8 cellular contexts compared by ENCODE assay signal in the genomic region with DNA sequence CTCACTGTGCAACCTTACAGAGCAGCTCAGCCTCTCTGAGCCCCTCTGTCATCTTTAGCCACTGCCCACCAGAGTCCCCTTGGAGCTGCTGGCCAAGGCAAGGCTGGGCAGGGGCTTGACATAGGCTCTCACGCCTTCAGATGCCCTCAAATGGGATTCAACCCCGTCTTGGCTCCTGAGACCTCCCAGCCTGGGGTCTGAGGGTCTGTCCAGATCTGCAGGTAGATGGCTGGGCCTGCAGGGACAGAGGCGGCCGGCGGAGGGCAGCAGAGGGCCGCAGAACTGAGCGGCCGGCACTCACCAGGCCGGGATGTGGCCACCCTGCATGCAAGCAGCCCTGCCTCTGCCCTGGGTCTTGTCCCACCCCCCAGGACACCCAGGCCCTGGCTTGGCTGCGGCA. TPM values are rescaled to one million over a fixed set of nuclear protein-coding genes. Genes with fewer than 3 reads are reported as not detected.
DNase-seq lines count a peak whose midpoint lies in the region; ATAC-seq, FAIRE-seq and TF ChIP-seq lines count a peak whose summit lies in the region.

No MANE protein-coding gene starts in this region.

- no peak overlapping the region for H3K56ac ChIP-seq in H1 (replicated peaks; ENCODE audit: insufficient read length, low read depth, low read length)

- no peak overlapping the region for H3K27ac ChIP-seq in H1 (ENCODE audit: low read depth, low read length)

- H4K5ac ChIP-seq in H1 (ENCODE audit: insufficient read length, low read depth, low read length), result no peak overlapping the region

- H3K36me3 ChIP-seq in H1 (ENCODE audit: control insufficient read depth in 2 of 4, insufficient read depth in 4 of 4, low read length in 3 of 4), result no peaks in the 10 kb centered on the region

- no peak overlapping the region for H3K9ac ChIP-seq in H1 (replicated peaks in 1 of 4; ENCODE audit: extremely low read depth in 1 of 4, low read depth in 3 of 4, low read length in 3 of 4)

- H3K23me2 ChIP-seq in H1 (ENCODE audit: low read depth, low read length), result no peaks in the 10 kb centered on the region

- no peak overlapping the region for H3K18ac ChIP-seq in H1 (ENCODE audit: extremely low read depth, low read length)

- TF ChIP-seq CTCF in H1 (IDR thresholded peaks at IDR 0.05; ENCODE audit: control extremely low read depth in 1 of 3, insufficient read depth in 1 of 3, low read depth in 1 of 3, low read length in 3 of 3), result peak; percentile 80 to 89 (median 87)
- TF ChIP-seq CTCF in mesothelial cell of epicardium (IDR thresholded peaks at IDR 0.05; ENCODE audit: unreplicated experiment), result peak; percentile 77

- H2AFZ ChIP-seq in H1 (ENCODE audit: low read length), result no peak overlapping the region

- DNase-seq in A172 (ENCODE audit: low spot score) (peak; percentile 14), GM12891 (ENCODE audit: insufficient read length, low spot score) (peak; percentile 83), NCI-H2227 (lab: John Stamatoyannopoulos, UW; ENCODE audit: unreplicated experiment) (peak; percentile 76), H1 (ENCODE audit: low read depth in 1 of 2, low spot score in 2 of 2) (peak; percentile 21 to 94), mesothelial cell of epicardium (ENCODE audit: low spot score in 2 of 2, unreplicated experiment in 2 of 2) (peak in 1 of 2 experiments; percentile 86)
- peak; percentile 66 for DNase-seq in activated CD8-positive, alpha-beta T cell treated with anti-CD3 and anti-CD28 coated beads, Interleukin-2, amount 10 ng/mL, durations not matched to agents 7 days and 5 days
- peak; percentile 33 for DNase-seq in stimulated activated CD8-positive, alpha-beta memory T cell treated with anti-CD3 and anti-CD28 coated beads, Interleukin-7, amount 100 ng/mL, for 24 hours (ENCODE audit: low read depth)

- H4K91ac ChIP-seq in H1 (replicated peaks; ENCODE audit: insufficient read length, low read length), result no peak overlapping the region

- H3K14ac ChIP-seq in H1 (ENCODE audit: insufficient read length), result no peak overlapping the region

- peaks cover 0 to 5% (median 0%) of the 10 kb centered on the region in 4 experiments; a peak in 1 of 7 replicates for H3K4me1 ChIP-seq in H1 (replicated peaks in 1 of 4; ENCODE audit: control insufficient read depth in 3 of 4, insufficient read depth in 4 of 4, low read length in 3 of 4)

- H4K8ac ChIP-seq in H1 (ENCODE audit: extremely low read depth, insufficient read depth, low read length), result no peak overlapping the region

- H3K4me1 Mint-ChIP-seq in activated CD8-positive, alpha-beta T cell treated with anti-CD3 and anti-CD28 coated beads, Interleukin-2, amount 10 ng/mL, durations not matched to agents 7 days and 5 days (ENCODE audit: low read depth), result peaks cover 5% of the 10 kb centered on the region
- no peaks in the 10 kb centered on the region for H3K4me1 Mint-ChIP-seq in mesothelial cell of epicardium

- no peaks in the 10 kb centered on the region for H3K27me3 ChIP-seq in H1 (replicated peaks in 1 of 4; ENCODE audit: control insufficient read depth in 3 of 4, extremely low read depth in 1 of 4, insufficient read depth in 3 of 4, low read length in 3 of 4)

- H3K4me3 Mint-ChIP-seq in activated CD8-positive, alpha-beta T cell treated with anti-CD3 and anti-CD28 coated beads, Interleukin-2, amount 10 ng/mL, durations not matched to agents 7 days and 5 days, result no peak overlapping the region
- H3K4me3 Mint-ChIP-seq in mesothelial cell of epicardium, result no peak overlapping the region

- FAIRE-seq in GM12891 (lab: Jason Lieb, UNC), result peak; percentile 90
- FAIRE-seq in H1 (lab: Jason Lieb, UNC), result no peak

- no peak overlapping the region for H3K4me3 ChIP-seq in H1 (ENCODE audit: extremely low read depth in 1 of 4, insufficient read depth in 2 of 4, low read depth in 3 of 4, low read length in 4 of 4)

- H3K4ac ChIP-seq in H1 (replicated peaks; ENCODE audit: insufficient read length, low read depth, low read length), result no peak overlapping the region

- POLR2A ChIA-PET in activated CD8-positive, alpha-beta T cell treated with anti-CD3 and anti-CD28 coated beads, Interleukin-2, amount 10 ng/mL, durations not matched to agents 7 days and 5 days (lab: Charles Lee), result no interaction called here
- POLR2A ChIA-PET in H1 (lab: Charles Lee; ENCODE audit: partially characterized antibody), result no interaction called here

- peak; percentile 87 to 91 for TF ChIP-seq RAD21 in H1 (IDR thresholded peaks at IDR 0.05 in 1 of 2, conservative IDR thresholded peaks at IDR 0.05 in 1 of 2; ENCODE audit: low read depth in 2 of 2, low read length in 2 of 2)

- WGBS in H1 (ENCODE audit: extremely low coverage in 1 of 2, insufficient coverage in 1 of 2, insufficient read length in 1 of 2, insufficient replicate concordance in 2 of 2, low coverage in 1 of 2, low lambda C conversion rate in 2 of 2, missing lambda C conversion rate in 1 of 2), 2 experiments, result 4% methylated on average over 9 of the region's 10 CpGs; no CpG with 5 or more reads in 1 of the 2 experiments

- H2BK15ac ChIP-seq in H1 (ENCODE audit: low read length), result no peak overlapping the region

- no peak overlapping the region for H3K23ac ChIP-seq in H1 (ENCODE audit: insufficient read length)

- TF ChIP-seq EP300 in H1 (IDR thresholded peaks at IDR 0.05; ENCODE audit: borderline replicate concordance in 1 of 2, low read depth in 2 of 2, low read length in 2 of 2), result no peak

- no peak overlapping the region for H2AK5ac ChIP-seq in H1 (ENCODE audit: low read depth, low read length)

- no peak for TF ChIP-seq POLR2A in GM12891 (IDR thresholded peaks at IDR 0.05; ENCODE audit: low read depth, low read length)
- no peak for TF ChIP-seq POLR2A in H1 (IDR thresholded peaks at IDR 0.05; ENCODE audit: control extremely low read depth in 1 of 2, low read depth in 2 of 2, low read length in 2 of 2)

- CTCF ChIA-PET in activated CD8-positive, alpha-beta T cell treated with anti-CD3 and anti-CD28 coated beads, Interleukin-2, amount 10 ng/mL, durations not matched to agents 7 days and 5 days (lab: Charles Lee), result no interaction called here
- CTCF ChIA-PET in H1 (lab: Charles Lee; ENCODE audit: partially characterized antibody), result interaction anchor here (0.7 to 1.9 kb wide), 6 partner anchors 25 to 221 kb away, joined by 3 to 4 read pairs (median 3); no protein-coding TSS in a partner anchor

- no peak overlapping the region for H2BK120ac ChIP-seq in H1 (replicated peaks; ENCODE audit: low read depth, low read length)

- no peaks in the 10 kb centered on the region for H3K79me1 ChIP-seq in H1 (ENCODE audit: low read depth, low read length)

- H4K20me1 ChIP-seq in H1 (replicated peaks in 1 of 2; ENCODE audit: control insufficient read depth in 1 of 2, insufficient read depth in 2 of 2, low read length in 2 of 2), result no peaks in the 10 kb centered on the region

- peak; percentile 82 for ATAC-seq in activated CD8-positive, alpha-beta T cell treated with anti-CD3 and anti-CD28 coated beads, Interleukin-2, amount 10 ng/mL, durations not matched to agents 7 days and 5 days
- no peak for ATAC-seq in GM19324 (IDR thresholded peaks at IDR 0.05; ENCODE audit: low FRiP score, unreplicated experiment)

- H3K79me2 ChIP-seq in H1 (ENCODE audit: control insufficient read depth in 1 of 2, insufficient read depth in 2 of 2, low read length in 2 of 2), result no peaks in the 10 kb centered on the region

- no peak overlapping the region for H3K27ac Mint-ChIP-seq in activated CD8-positive, alpha-beta T cell treated with anti-CD3 and anti-CD28 coated beads, Interleukin-2, amount 10 ng/mL, durations not matched to agents 7 days and 5 days
- H3K27ac Mint-ChIP-seq in mesothelial cell of epicardium, result no peak overlapping the region

- no peaks in the 10 kb centered on the region for H3K9me3 ChIP-seq in H1 (ENCODE audit: insufficient read depth in 2 of 2, low read depth in 1 of 2, low read length in 1 of 2)

- no peaks in the 10 kb centered on the region for H3K36me3 Mint-ChIP-seq in activated CD8-positive, alpha-beta T cell treated with anti-CD3 and anti-CD28 coated beads, Interleukin-2, amount 10 ng/mL, durations not matched to agents 7 days and 5 days (ENCODE audit: low read depth)
- no peaks in the 10 kb centered on the region for H3K36me3 Mint-ChIP-seq in mesothelial cell of epicardium

- H2BK5ac ChIP-seq in H1 (ENCODE audit: low read depth, low read length), result no peak overlapping the region

- H2BK12ac ChIP-seq in H1 (ENCODE audit: low read depth, low read length), result no peak overlapping the region

- H3K27me3 Mint-ChIP-seq in activated CD8-positive, alpha-beta T cell treated with anti-CD3 and anti-CD28 coated beads, Interleukin-2, amount 10 ng/mL, durations not matched to agents 7 days and 5 days (ENCODE audit: low read depth), result peaks cover 2% of the 10 kb centered on the region
- H3K27me3 Mint-ChIP-seq in mesothelial cell of epicardium (ENCODE audit: low read depth), result peaks cover 19% of the 10 kb centered on the region

- H3K4me2 ChIP-seq in H1 (ENCODE audit: insufficient read depth in 1 of 2, low read depth in 2 of 2, low read length in 2 of 2), result no peak overlapping the region

- no peak overlapping the region for H2BK20ac ChIP-seq in H1 (ENCODE audit: low read length)

- no peaks in the 10 kb centered on the region for H3K9me3 Mint-ChIP-seq in activated CD8-positive, alpha-beta T cell treated with anti-CD3 and anti-CD28 coated beads, Interleukin-2, amount 10 ng/mL, durations not matched to agents 7 days and 5 days (ENCODE audit: insufficient read depth)
- no peaks in the 10 kb centered on the region for H3K9me3 Mint-ChIP-seq in mesothelial cell of epicardium

RNA-seq across cellular contexts. Expression of gene PRODH, which starts 18.2 kb away (rescaled TPM):
- 0.72 and 6.6 TPM in 2 replicates for total RNA-seq in A172 (2014; rRNA removed; shearing (Covaris generic))
- polyA plus RNA-seq in GM12891 (2012; ENCODE audit: low read depth, missing spikeins), result not detected
- total RNA-seq in activated CD8-positive, alpha-beta T cell treated with anti-CD3 and anti-CD28 coated beads, Interleukin-2, amount 10 ng/mL, durations not matched to agents 7 days and 5 days, result not detected
- total RNA-seq in H1 (2021; fragmentation: NEBNext Ultra II Directional; extraction: Animal tissue kit (Norgen Biotek cat#: 25700)), result 27.5 and 27.6 TPM in 2 replicates
- 45.6 and 80.9 TPM in 2 replicates for polyA plus RNA-seq in H1 (2011; rRNA removed)
- 79.8 TPM for polyA plus RNA-seq in H1 (2011; cell fraction: cytosol; rRNA removed)
- 364 TPM for polyA plus RNA-seq in H1 (2011; cell fraction: nucleus; rRNA removed)
- polyA plus RNA-seq in H1 (2012, experiment 1 of 2), result 28.3 to 68.7 TPM (median 53.5 TPM) in 4 replicates
- polyA plus RNA-seq in H1 (2012, experiment 2 of 2), result 19.4 TPM
- polyA plus RNA-seq in H1 (2013, experiment 1 of 2), result 7.1 TPM
- polyA plus RNA-seq in H1 (2013, experiment 2 of 2), result 6.3 TPM
- polyA minus RNA-seq in H1 (2011; rRNA and poly(A)+ RNA removed), result 32.0 and 33.4 TPM in 2 replicates
- 49.8 TPM for polyA minus RNA-seq in H1 (2011; cell fraction: cytosol; rRNA and poly(A)+ RNA removed)
- 99.3 TPM for polyA minus RNA-seq in H1 (2011; cell fraction: nucleus; rRNA and poly(A)+ RNA removed)
- total RNA-seq in mesothelial cell of epicardium, result 1.7 to 2.5 TPM (median 2.1 TPM) in 3 replicates

RNA-seq across cellular contexts. Expression of gene DGCR6, which starts 48.2 kb away (rescaled TPM):
- 0.36 and 1.2 TPM in 2 replicates for total RNA-seq in A172 (2014; rRNA removed; shearing (Covaris generic))
- 0.18 TPM for polyA plus RNA-seq in GM12891 (2012; ENCODE audit: low read depth, missing spikeins)
- total RNA-seq in activated CD8-positive, alpha-beta T cell treated with anti-CD3 and anti-CD28 coated beads, Interleukin-2, amount 10 ng/mL, durations not matched to agents 7 days and 5 days, result 1 to 10 TPM; 1.2 to 1.3 TPM
- 0.82 and 0.96 TPM in 2 replicates for total RNA-seq in H1 (2021; fragmentation: NEBNext Ultra II Directional; extraction: Animal tissue kit (Norgen Biotek cat#: 25700))
- 1.7 and 2.3 TPM in 2 replicates for polyA plus RNA-seq in H1 (2011; rRNA removed)
- 2.4 TPM for polyA plus RNA-seq in H1 (2011; cell fraction: cytosol; rRNA removed)
- 5.4 TPM for polyA plus RNA-seq in H1 (2011; cell fraction: nucleus; rRNA removed)
- polyA plus RNA-seq in H1 (2012, experiment 1 of 2), result 1.1 to 2.1 TPM (median 1.3 TPM) in 4 replicates
- 1.0 TPM for polyA plus RNA-seq in H1 (2012, experiment 2 of 2)
- 0.65 TPM for polyA plus RNA-seq in H1 (2013, experiment 1 of 2)
- 0.52 TPM for polyA plus RNA-seq in H1 (2013, experiment 2 of 2)
- 1.00 and 1.8 TPM in 2 replicates for polyA minus RNA-seq in H1 (2011; rRNA and poly(A)+ RNA removed)
- 2.0 TPM for polyA minus RNA-seq in H1 (2011; cell fraction: cytosol; rRNA and poly(A)+ RNA removed)
- polyA minus RNA-seq in H1 (2011; cell fraction: nucleus; rRNA and poly(A)+ RNA removed), result 4.7 TPM
- 4.1 to 6.0 TPM (median 4.8 TPM) in 3 replicates for total RNA-seq in mesothelial cell of epicardium
